ENCODE assay signal across 12 cellular contexts in genomic region chr12:47832263-47832933, GRCh38. TPM values are rescaled to one million over a fixed set of nuclear protein-coding genes. Genes with fewer than 3 reads are reported as not detected.
DNase-seq lines count a peak whose midpoint lies in the region; ATAC-seq and TF ChIP-seq lines count a peak whose summit lies in the region.
"Had no signal": no experiment of that assay in that cellular context is flagged by ENCODE, and none has a peak within 500 bp of the region (broad histone marks: within the 10 kb centered on the region; RNA-seq: fewer than 3 reads in every experiment).

No MANE protein-coding gene starts in this region.

- H3K36me3 Mint-ChIP-seq in activated naive CD4-positive, alpha-beta T cell treated with anti-CD3 and anti-CD28 coated beads, Interleukin-2, amount 50 U/mL, for 24 hours: no peaks in the 10 kb centered on the region
- H3K36me3 Mint-ChIP-seq in Caco-2 (ENCODE audit: insufficient read depth, unreplicated experiment): no peaks in the 10 kb centered on the region

- H3K4me2 ChIP-seq in SK-N-SH: no peak overlapping the region
- H3K4me2 ChIP-seq: smooth muscle cell had no signal

- no peaks in the 10 kb centered on the region for H4K20me1 ChIP-seq in SK-N-SH (ENCODE audit: insufficient read depth)

- H3K27ac ChIP-seq in RWPE1: peak overlapping the region; percentile 11; the same call in 1 of the 2 replicates
- H3K27ac ChIP-seq in SK-N-SH (ENCODE audit: low read depth in 2 of 2, low read length in 1 of 2): no peak overlapping the region
- H3K27ac ChIP-seq: esophagus squamous epithelium had no signal

- H3K4me1 ChIP-seq in SK-N-SH (ENCODE audit: control insufficient read depth in 1 of 2, insufficient read depth in 2 of 2, low read depth in 1 of 2, low read length in 1 of 2) (peaks cover 7 to 14% of the 10 kb centered on the region in 2 experiments; a peak in 3 of 4 replicates), Caco-2 (peaks cover 16% of the 10 kb centered on the region)

- BruUV-seq in Caco-2 (replicated peaks; lab: Mats Ljungman, UMichigan): no TSS peak

- in situ Hi-C loops in GM13976 (cut with MboI; ENCODE audit: low sequenced_read_pairs, unreplicated experiment): loop anchor here (10.0 kb wide), 1 partner anchor 98 kb away; no protein-coding TSS in a partner anchor

- H3K9ac ChIP-seq in SK-N-SH: no peak overlapping the region

- CTCF ChIA-PET in RWPE1 (lab: Yijun Ruan, JAX) (interaction anchor here (0.6 kb wide), 1 partner anchor 114 kb away, joined by 4 read pairs; no protein-coding TSS in a partner anchor), SK-N-SH (lab: Yijun Ruan, JAX) (interaction anchor here (0.8 to 25.6 kb wide), 9 partner anchors 11 to 120 kb away, joined by 3 to 458 read pairs (median 6); partner anchors contain the start of genes RAPGEF3, RPAP3 and SLC48A1), Caco-2 (lab: Charles Lee) (interaction anchor here (0.9 to 1.5 kb wide), 6 partner anchors 19 to 90 kb away, joined by 3 to 5 read pairs (median 4); partner anchors contain the start of gene RAPGEF3)

- no peaks in the 10 kb centered on the region for H3K9me3 ChIP-seq in SK-N-SH
- no peaks in the 10 kb centered on the region for H3K9me3 ChIP-seq in Caco-2
- H3K9me3 ChIP-seq: esophagus squamous epithelium had no signal

- H3K9me2 ChIP-seq in SK-N-SH: no peaks in the 10 kb centered on the region

- no peaks in the 10 kb centered on the region for H3K9me3 Mint-ChIP-seq in activated naive CD4-positive, alpha-beta T cell treated with anti-CD3 and anti-CD28 coated beads, Interleukin-2, amount 50 U/mL, for 24 hours
- H3K9me3 Mint-ChIP-seq in Caco-2 (ENCODE audit: unreplicated experiment): no peaks in the 10 kb centered on the region

- intact Hi-C loops in Caco-2 (cut with micrococcal nuclease; ENCODE audit: unreplicated experiment): no loop called here

- no peak for TF ChIP-seq RAD21 in SK-N-SH (IDR thresholded peaks at IDR 0.05; ENCODE audit: low read length)

- peak overlapping the region; percentile 97 for H3K27ac Mint-ChIP-seq in activated naive CD4-positive, alpha-beta T cell treated with anti-CD3 and anti-CD28 coated beads, Interleukin-2, amount 50 U/mL, for 24 hours
- H3K27ac Mint-ChIP-seq in Caco-2 (ENCODE audit: unreplicated experiment): no peak overlapping the region

- no peaks in the 10 kb centered on the region for H3K27me3 Mint-ChIP-seq in activated naive CD4-positive, alpha-beta T cell treated with anti-CD3 and anti-CD28 coated beads, Interleukin-2, amount 50 U/mL, for 24 hours
- H3K27me3 Mint-ChIP-seq in Caco-2 (ENCODE audit: insufficient read depth, unreplicated experiment): no peaks in the 10 kb centered on the region

- WGBS in SK-N-SH (ENCODE audit: low lambda C conversion rate): 84% methylated on average over 10 of the region's 13 CpGs

- TF ChIP-seq CTCF in GM13976 (IDR thresholded peaks at IDR 0.05; ENCODE audit: borderline replicate concordance, control extremely low read depth, extremely low read depth, insufficient read depth, missing control alignments) (no peak), RWPE1 (conservative IDR thresholded peaks at IDR 0.05; ENCODE audit: low read depth) (no peak), SK-N-SH (IDR thresholded peaks at IDR 0.05) (no peak), Caco-2 (IDR thresholded peaks at IDR 0.05; ENCODE audit: insufficient read depth in 1 of 2, low read depth in 1 of 2, low read length in 1 of 2, severe bottlenecking in 1 of 2, unreplicated experiment in 1 of 2) (no peak)

- TF ChIP-seq EP300 in SK-N-SH (IDR thresholded peaks at IDR 0.05; ENCODE audit: borderline replicate concordance in 1 of 2, low read depth in 1 of 2, low read length in 1 of 2): no peak

- ATAC-seq in HG02571 (IDR thresholded peaks at IDR 0.05; ENCODE audit: unreplicated experiment) (no peak), GM21423 (IDR thresholded peaks at IDR 0.05; ENCODE audit: unreplicated experiment) (no peak)
- ATAC-seq: left lobe of liver had no signal

- POLR2A ChIA-PET in RWPE1 (lab: Yijun Ruan, JAX; ENCODE audit: low non-redundant PET) (interaction anchor here (1.4 kb wide), 1 partner anchor 15 kb away, joined by 4 read pairs; no protein-coding TSS in a partner anchor), SK-N-SH (lab: Yijun Ruan, JAX) (no interaction called here), Caco-2 (lab: Charles Lee) (no interaction called here)

- peak overlapping the region; percentile 75 for H3K4me3 Mint-ChIP-seq in activated naive CD4-positive, alpha-beta T cell treated with anti-CD3 and anti-CD28 coated beads, Interleukin-2, amount 50 U/mL, for 24 hours
- H3K4me3 Mint-ChIP-seq in Caco-2 (ENCODE audit: unreplicated experiment): no peak overlapping the region

- no peaks in the 10 kb centered on the region for H3K79me2 ChIP-seq in SK-N-SH (ENCODE audit: insufficient read depth)

- no peaks in the 10 kb centered on the region for H3K27me3 ChIP-seq in SK-N-SH (ENCODE audit: insufficient read depth)
- H3K27me3 ChIP-seq in Caco-2 (replicated peaks; ENCODE audit: control insufficient read depth, insufficient read depth, low read length): no peaks in the 10 kb centered on the region
- H3K27me3 ChIP-seq: esophagus squamous epithelium had no signal

- H3F3A ChIP-seq in SK-N-SH (replicated peaks; ENCODE audit: insufficient read depth): no peaks in the 10 kb centered on the region

- peaks cover 93% of the 10 kb centered on the region for H3K4me1 Mint-ChIP-seq in activated naive CD4-positive, alpha-beta T cell treated with anti-CD3 and anti-CD28 coated beads, Interleukin-2, amount 50 U/mL, for 24 hours
- H3K4me1 Mint-ChIP-seq in Caco-2 (ENCODE audit: low read depth, unreplicated experiment): peaks cover 15% of the 10 kb centered on the region

- H3K36me3 ChIP-seq in SK-N-SH (replicated peaks in 1 of 2; ENCODE audit: control insufficient read depth in 1 of 2, insufficient read depth in 2 of 2, low read length in 1 of 2) (no peaks in the 10 kb centered on the region), Caco-2 (ENCODE audit: control insufficient read depth, insufficient read depth, low read length) (no peaks in the 10 kb centered on the region)
- H3K36me3 ChIP-seq: esophagus squamous epithelium had no signal

- H3K4me3 ChIP-seq in SK-N-SH (ENCODE audit: low read depth in 2 of 2, low read length in 1 of 2) (no peak overlapping the region), Caco-2 (ENCODE audit: low read depth, low read length) (no peak overlapping the region)
- H3K4me3 ChIP-seq: esophagus squamous epithelium, smooth muscle cell had no signal

- H2AFZ ChIP-seq in SK-N-SH (ENCODE audit: low read depth): no peak overlapping the region

- DNase-seq in GM13976 (ENCODE audit: low spot score): peak; percentile 82
- no peak for DNase-seq in RWPE1 (ENCODE audit: low spot score)
- peak; percentile 81 to 83 for DNase-seq in stimulated activated CD4-positive, alpha-beta T cell treated with anti-CD3 and anti-CD28 coated beads, Interleukin-15, amount 100 ng/mL, for 48 hours (ENCODE audit: low read depth in 2 of 2)
- no peak for DNase-seq in SK-N-SH
- DNase-seq in Caco-2: no peak
- DNase-seq: activated gamma-delta T cell, esophagus squamous epithelium had no signal

TF ChIP-seq in SK-N-SH, 30 proteins besides CTCF, POLR2A, EP300 and RAD21 (continues in another document):
- no peak for TF ChIP-seq MEF2A (IDR thresholded peaks at IDR 0.05; ENCODE audit: borderline replicate concordance, low read depth)
- no peak for TF ChIP-seq GATA2 (CRISPR knock-in tag; IDR thresholded peaks at IDR 0.05)
- TF ChIP-seq GABPA (IDR thresholded peaks at IDR 0.05; ENCODE audit: low read depth): no peak
- no peak for TF ChIP-seq FOXJ3 (CRISPR knock-in tag; IDR thresholded peaks at IDR 0.05)
- no peak for TF ChIP-seq SIN3A (IDR thresholded peaks at IDR 0.05; ENCODE audit: borderline replicate concordance, low read depth, low read length)
- TF ChIP-seq NRF1 (IDR thresholded peaks at IDR 0.05; ENCODE audit: low read depth, low read length): no peak
- TF ChIP-seq REST (IDR thresholded peaks at IDR 0.05; ENCODE audit: low read depth, low read length): no peak
- no peak for TF ChIP-seq TAF1 (IDR thresholded peaks at IDR 0.05; ENCODE audit: borderline replicate concordance, low read depth, low read length)
- no peak for TF ChIP-seq TCF12 (IDR thresholded peaks at IDR 0.05)
- no peak for TF ChIP-seq EZH2phosphoT487 (IDR thresholded peaks at IDR 0.05; ENCODE audit: borderline replicate concordance, low read depth)

RNA-seq across cellular contexts. Expression of gene HDAC7, which starts 12.7 kb away (rescaled TPM):
- 32.7 and 51.0 TPM in 2 replicates for polyA plus RNA-seq in SK-N-SH (2012; rRNA removed)
- polyA plus RNA-seq in SK-N-SH (2012; cell fraction: cytosol; rRNA removed): 20.4 and 31.4 TPM in 2 replicates
- polyA plus RNA-seq in SK-N-SH (2012; cell fraction: nucleus; rRNA removed): 227 and 305 TPM in 2 replicates
- 71.2 and 71.9 TPM in 2 replicates for total RNA-seq in Caco-2 (2022)

RNA-seq across cellular contexts. Expression of gene SLC48A1, which starts 59.4 kb away (rescaled TPM):
- 7.3 and 8.1 TPM in 2 replicates for polyA plus RNA-seq in SK-N-SH (2012; rRNA removed)
- polyA plus RNA-seq in SK-N-SH (2012; cell fraction: cytosol; rRNA removed): 4.7 and 6.8 TPM in 2 replicates
- 13.1 and 16.1 TPM in 2 replicates for polyA plus RNA-seq in SK-N-SH (2012; cell fraction: nucleus; rRNA removed)
- 34.3 and 37.5 TPM in 2 replicates for total RNA-seq in Caco-2 (2022)

Comparison
In these comparisons a context has a peak if more than half of its experiments do, and no peak if none do; other contexts are left out.
1. DNase-seq: peak in GM13976 (single experiment) and stimulated activated CD4-positive, alpha-beta T cell treated with anti-CD3 and anti-CD28 coated beads, Interleukin-15, amount 100 ng/mL, for 48 hours (2 of 2); none in RWPE1 (single experiment), SK-N-SH (single experiment) and Caco-2 (0 of 2).